Comparison of ENCODE assay signal across 18 cellular contexts in genomic region chr15:80163217-80163616, GRCh38. TPM values are rescaled to one million over a fixed set of nuclear protein-coding genes. Genes with fewer than 3 reads are reported as not detected.
DNase-seq lines count a peak whose midpoint lies in the region; ATAC-seq and TF ChIP-seq lines count a peak whose summit lies in the region.
"Had no signal": no experiment of that assay in that cellular context is flagged by ENCODE, and none has a peak within 500 bp of the region (broad histone marks: within the 10 kb centered on the region; RNA-seq: fewer than 3 reads in every experiment).

No MANE protein-coding gene starts in this region.

- peaks cover 0 to 12% (median 3%) of the 10 kb centered on the region in 4 donors for H3K36me3 ChIP-seq in liver (ENCODE audit: control insufficient read depth in 4 of 4, insufficient read depth in 3 of 4, low read depth in 1 of 4, low read length in 3 of 4)
- peaks cover 4 to 10% of the 10 kb centered on the region in 2 donors for H3K36me3 ChIP-seq in stomach smooth muscle (ENCODE audit: control insufficient read depth in 2 of 2, insufficient read depth in 2 of 2, low read length in 2 of 2)

- H3K36me3 Mint-ChIP-seq in MCF 10A (ENCODE audit: insufficient read depth, unreplicated experiment): peaks cover 28% of the 10 kb centered on the region
- H3K36me3 Mint-ChIP-seq in activated naive CD8-positive, alpha-beta T cell treated with anti-CD3 and anti-CD28 coated beads, Interleukin-2, amount 50 U/mL, for 24 hours (ENCODE audit: low read depth): peaks cover 37% of the 10 kb centered on the region

- POLR2A ChIA-PET in MCF 10A (lab: Yijun Ruan, JAX): interaction anchor here (0.6 to 1.9 kb wide), 2 partner anchors 10 to 18 kb away, joined by 5 to 6 read pairs; no protein-coding TSS in a partner anchor

- no peaks in the 10 kb centered on the region for H3K27me3 Mint-ChIP-seq in MCF 10A (ENCODE audit: insufficient read depth, unreplicated experiment)
- H3K27me3 Mint-ChIP-seq in activated naive CD8-positive, alpha-beta T cell treated with anti-CD3 and anti-CD28 coated beads, Interleukin-2, amount 50 U/mL, for 24 hours: no peaks in the 10 kb centered on the region

- H3K27ac ChIP-seq in coronary artery (no peak overlapping the region), liver (ENCODE audit: low read depth in 1 of 2, low read length in 2 of 2) (peak overlapping the region; percentile 61 to 93), stomach smooth muscle (ENCODE audit: low read length) (peak overlapping the region; percentile 73)

- H3K9me3 Mint-ChIP-seq in MCF 10A (ENCODE audit: unreplicated experiment): no peaks in the 10 kb centered on the region
- no peaks in the 10 kb centered on the region for H3K9me3 Mint-ChIP-seq in activated naive CD8-positive, alpha-beta T cell treated with anti-CD3 and anti-CD28 coated beads, Interleukin-2, amount 50 U/mL, for 24 hours

- H3K9ac ChIP-seq in liver (ENCODE audit: low read depth in 1 of 2, low read length in 2 of 2) (no peak overlapping the region), stomach smooth muscle (ENCODE audit: low read length in 2 of 2) (no peak overlapping the region)

- no peak for TF ChIP-seq CTCF in MCF 10A (IDR thresholded peaks at IDR 0.05; ENCODE audit: unreplicated experiment)
- TF ChIP-seq CTCF in coronary artery (IDR thresholded peaks at IDR 0.05): no peak
- no peak for TF ChIP-seq CTCF in liver (IDR thresholded peaks at IDR 0.05; ENCODE audit: low read depth, low read length, missing input control)

- no peaks in the 10 kb centered on the region for H3K9me3 ChIP-seq in liver (ENCODE audit: control insufficient read depth in 4 of 4, low read length in 3 of 4)
- H3K9me3 ChIP-seq in stomach smooth muscle (ENCODE audit: control insufficient read depth in 2 of 2, low read length in 2 of 2): no peaks in the 10 kb centered on the region
- H3K9me3 ChIP-seq: MG63 had no signal

- no peak for ATAC-seq in HG03135 (IDR thresholded peaks at IDR 0.05; ENCODE audit: unreplicated experiment)
- ATAC-seq in activated naive CD8-positive, alpha-beta T cell treated with anti-CD3 and anti-CD28 coated beads, Interleukin-2, amount 50 U/mL, for 24 hours: no peak

- no peak overlapping the region for H3K4me3 Mint-ChIP-seq in MCF 10A (ENCODE audit: unreplicated experiment)
- H3K4me3 Mint-ChIP-seq in activated naive CD8-positive, alpha-beta T cell treated with anti-CD3 and anti-CD28 coated beads, Interleukin-2, amount 50 U/mL, for 24 hours: no peak overlapping the region

- no peak overlapping the region for H3K27ac Mint-ChIP-seq in MCF 10A (ENCODE audit: low read depth, unreplicated experiment)
- H3K27ac Mint-ChIP-seq in activated naive CD8-positive, alpha-beta T cell treated with anti-CD3 and anti-CD28 coated beads, Interleukin-2, amount 50 U/mL, for 24 hours: no peak overlapping the region

- DNase-seq in T47D (ENCODE audit: low read depth in 1 of 2, low spot score in 1 of 2) (peak; percentile 28 to 91), MCF 10A (ENCODE audit: unreplicated experiment) (no peak), coronary artery (ENCODE audit: low spot score) (peak; percentile 38), GDM1 (lab: John Stamatoyannopoulos, UW) (no peak)
- no peak for DNase-seq in activated naive CD8-positive, alpha-beta T cell treated with anti-CD3 and anti-CD28 coated beads, Interleukin-2, amount 50 U/mL, for 24 hours
- DNase-seq: 8988T, AML-193, C1 segment of cervical spinal cord, Kasumi-1, MG63, NCI-H1417, NCI-H1694 treated with DMSO at 0.1 percent for 48 hours, NCI-H446, NCI-H526, SHP77 had no signal

- CTCF ChIA-PET in MCF 10A (lab: Yijun Ruan, JAX): interaction anchor here (0.6 to 2.5 kb wide), 5 partner anchors 10 to 839 kb away, joined by 3 to 7 read pairs (median 3); no protein-coding TSS in a partner anchor

- 39% methylated on average over 5 of the region's 5 CpGs for WGBS in liver

- TF ChIP-seq RAD21 in liver (IDR thresholded peaks at IDR 0.05): peak; percentile 62 to 70

- H3K27me3 ChIP-seq in liver (ENCODE audit: control insufficient read depth in 4 of 4, insufficient read depth in 4 of 4, low read length in 3 of 4) (no peaks in the 10 kb centered on the region), stomach smooth muscle (ENCODE audit: control insufficient read depth in 1 of 2, insufficient read depth in 2 of 2, low read length in 2 of 2) (no peaks in the 10 kb centered on the region)
- H3K27me3 ChIP-seq: MG63 had no signal

- intact Hi-C loops in MCF 10A (cut with micrococcal nuclease): no loop called here

- in situ Hi-C loops in T47D (cut with HindIII; ENCODE audit: low pct_unique_long_range_greater_than_20kb, low sequenced_read_pairs): no loop called here

- no TSS peak for BruUV-seq in MCF 10A (replicated peaks; lab: Mats Ljungman, UMichigan)

- no peak overlapping the region for H3K4me3 ChIP-seq in coronary artery
- no peak overlapping the region for H3K4me3 ChIP-seq in liver (ENCODE audit: low read depth in 1 of 3, low read length in 3 of 3)
- H3K4me3 ChIP-seq in stomach smooth muscle (ENCODE audit: low read length in 2 of 2): no peak overlapping the region
- H3K4me3 ChIP-seq: MG63 had no signal

- peaks cover 29 to 60% (median 50%) of the 10 kb centered on the region in 4 donors for H3K4me1 ChIP-seq in liver (ENCODE audit: control insufficient read depth in 4 of 4, insufficient read depth in 4 of 4, low read length in 3 of 4)
- H3K4me1 ChIP-seq in stomach smooth muscle (ENCODE audit: control insufficient read depth, insufficient read depth, low read length): peaks cover 27% of the 10 kb centered on the region

- H3K4me1 Mint-ChIP-seq in MCF 10A (ENCODE audit: insufficient read depth, unreplicated experiment): peaks cover 9% of the 10 kb centered on the region
- H3K4me1 Mint-ChIP-seq in activated naive CD8-positive, alpha-beta T cell treated with anti-CD3 and anti-CD28 coated beads, Interleukin-2, amount 50 U/mL, for 24 hours: peaks cover 22% of the 10 kb centered on the region

TF ChIP-seq in liver, 16 proteins besides CTCF, POLR2A, EP300 and RAD21 (continues in another document):
- peak; percentile 94 for TF ChIP-seq ZBTB33 (IDR thresholded peaks at IDR 0.05)
- peak; percentile 79 for TF ChIP-seq NR2F2 (IDR thresholded peaks at IDR 0.05)
- TF ChIP-seq SP1 (IDR thresholded peaks at IDR 0.05): peak; percentile 98
- TF ChIP-seq FOXA2 (IDR thresholded peaks at IDR 0.05): peak; percentile 65
- TF ChIP-seq RXRA (IDR thresholded peaks at IDR 0.05): peak; percentile 94 to 99
- peak; percentile 84 for TF ChIP-seq YY1 (IDR thresholded peaks at IDR 0.05)
- no peak for TF ChIP-seq TAF1 (conservative IDR thresholded peaks at IDR 0.05)
- TF ChIP-seq HNF4G (IDR thresholded peaks at IDR 0.05): peak; percentile 93
- peak; percentile 86 for TF ChIP-seq FOXA1 (IDR thresholded peaks at IDR 0.05)
- TF ChIP-seq ATF3 (IDR thresholded peaks at IDR 0.05): peak; percentile 77
- peak; percentile 38 to 92 for TF ChIP-seq EGR1 (IDR thresholded peaks at IDR 0.05; ENCODE audit: low read depth in 2 of 2)
- peak in 1 of 2 donors; percentile 67 for TF ChIP-seq GABPA (IDR thresholded peaks at IDR 0.05 in 1 of 2, conservative IDR thresholded peaks at IDR 0.05 in 1 of 2)
- TF ChIP-seq HNF4A (conservative IDR thresholded peaks at IDR 0.05): peak; percentile 98 to 99
- TF ChIP-seq REST (IDR thresholded peaks at IDR 0.05): peak; percentile 53
- peak; percentile 81 to 89 for TF ChIP-seq JUND (IDR thresholded peaks at IDR 0.05)

RNA-seq across cellular contexts. Expression of gene FAH, which starts 10.4 kb away (rescaled TPM):
- total RNA-seq in MCF 10A (2022): 25.3 and 32.8 TPM in 2 replicates
- total RNA-seq in liver: 100 to 1,000 TPM in 1 of 2 donors, 10 to 100 TPM in 1; 42.1 to 195 TPM
- 100 to 1,000 TPM; 176 to 226 TPM for polyA plus RNA-seq in liver

Comparison
In these comparisons a context has a peak if more than half of its experiments do, and no peak if none do; other contexts are left out.
1. DNase-seq: peak in T47D (2 of 2) and coronary artery (single experiment); none in MCF 10A (single experiment), activated naive CD8-positive, alpha-beta T cell treated with anti-CD3 and anti-CD28 coated beads, Interleukin-2, amount 50 U/mL, for 24 hours (single experiment) and GDM1 (single experiment).
2. H3K27ac ChIP-seq: peak in liver (2 of 2) and stomach smooth muscle (single experiment); none in coronary artery (0 of 2).